In the genomic region with DNA sequence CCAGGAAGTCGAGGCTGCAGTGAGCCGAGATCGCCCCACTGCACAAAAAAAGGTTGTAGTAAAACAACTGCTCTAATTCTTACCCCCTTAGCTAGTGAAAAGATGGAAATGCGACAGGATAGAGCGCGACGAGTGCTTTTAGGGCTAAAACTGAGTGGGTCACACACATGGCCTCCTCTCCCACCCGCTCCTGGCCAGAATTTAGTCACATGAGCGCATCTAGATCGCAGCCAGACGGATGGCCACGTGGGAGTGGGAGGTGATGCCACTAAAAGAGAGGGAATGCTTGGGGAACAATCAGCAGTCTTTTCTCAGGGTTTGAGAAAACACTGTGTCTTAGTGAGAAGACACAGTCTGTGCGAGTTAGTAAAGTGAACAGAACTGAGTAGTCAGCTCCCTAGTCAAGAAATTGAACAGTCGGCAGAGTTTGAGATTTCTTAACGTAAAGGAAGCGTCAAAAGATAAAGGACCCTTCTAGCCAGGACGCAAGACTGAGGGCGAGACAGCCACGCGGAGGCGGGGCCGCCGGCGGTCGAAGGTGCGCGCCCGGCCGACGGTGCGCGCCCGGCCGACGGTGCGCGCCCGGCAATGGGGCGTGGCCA, we compare ENCODE assay signal across 2 cellular contexts.
TF ChIP-seq lines count a peak whose summit lies in the region.

No MANE protein-coding gene starts in this region.

TF ChIP-seq in A549, 52 proteins besides CTCF, POLR2A, EP300 and RAD21 (continued from another document):
- TF ChIP-seq, protein P1, sequence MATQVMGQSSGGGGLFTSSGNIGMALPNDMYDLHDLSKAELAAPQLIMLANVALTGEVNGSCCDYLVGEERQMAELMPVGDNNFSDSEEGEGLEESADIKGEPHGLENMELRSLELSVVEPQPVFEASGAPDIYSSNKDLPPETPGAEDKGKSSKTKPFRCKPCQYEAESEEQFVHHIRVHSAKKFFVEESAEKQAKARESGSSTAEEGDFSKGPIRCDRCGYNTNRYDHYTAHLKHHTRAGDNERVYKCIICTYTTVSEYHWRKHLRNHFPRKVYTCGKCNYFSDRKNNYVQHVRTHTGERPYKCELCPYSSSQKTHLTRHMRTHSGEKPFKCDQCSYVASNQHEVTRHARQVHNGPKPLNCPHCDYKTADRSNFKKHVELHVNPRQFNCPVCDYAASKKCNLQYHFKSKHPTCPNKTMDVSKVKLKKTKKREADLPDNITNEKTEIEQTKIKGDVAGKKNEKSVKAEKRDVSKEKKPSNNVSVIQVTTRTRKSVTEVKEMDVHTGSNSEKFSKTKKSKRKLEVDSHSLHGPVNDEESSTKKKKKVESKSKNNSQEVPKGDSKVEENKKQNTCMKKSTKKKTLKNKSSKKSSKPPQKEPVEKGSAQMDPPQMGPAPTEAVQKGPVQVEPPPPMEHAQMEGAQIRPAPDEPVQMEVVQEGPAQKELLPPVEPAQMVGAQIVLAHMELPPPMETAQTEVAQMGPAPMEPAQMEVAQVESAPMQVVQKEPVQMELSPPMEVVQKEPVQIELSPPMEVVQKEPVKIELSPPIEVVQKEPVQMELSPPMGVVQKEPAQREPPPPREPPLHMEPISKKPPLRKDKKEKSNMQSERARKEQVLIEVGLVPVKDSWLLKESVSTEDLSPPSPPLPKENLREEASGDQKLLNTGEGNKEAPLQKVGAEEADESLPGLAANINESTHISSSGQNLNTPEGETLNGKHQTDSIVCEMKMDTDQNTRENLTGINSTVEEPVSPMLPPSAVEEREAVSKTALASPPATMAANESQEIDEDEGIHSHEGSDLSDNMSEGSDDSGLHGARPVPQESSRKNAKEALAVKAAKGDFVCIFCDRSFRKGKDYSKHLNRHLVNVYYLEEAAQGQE (IDR thresholded peaks at IDR 0.05) = no peak
- no peak for TF ChIP-seq CBX2 (IDR thresholded peaks at IDR 0.05; ENCODE audit: borderline replicate concordance, low read depth)
- peak; percentile 65 for TF ChIP-seq USF2 (IDR thresholded peaks at IDR 0.05)

TF ChIP-seq in HEK293, 187 proteins besides CTCF, POLR2A, EP300 and RAD21 (continued from another document):
- TF ChIP-seq, protein P2, sequence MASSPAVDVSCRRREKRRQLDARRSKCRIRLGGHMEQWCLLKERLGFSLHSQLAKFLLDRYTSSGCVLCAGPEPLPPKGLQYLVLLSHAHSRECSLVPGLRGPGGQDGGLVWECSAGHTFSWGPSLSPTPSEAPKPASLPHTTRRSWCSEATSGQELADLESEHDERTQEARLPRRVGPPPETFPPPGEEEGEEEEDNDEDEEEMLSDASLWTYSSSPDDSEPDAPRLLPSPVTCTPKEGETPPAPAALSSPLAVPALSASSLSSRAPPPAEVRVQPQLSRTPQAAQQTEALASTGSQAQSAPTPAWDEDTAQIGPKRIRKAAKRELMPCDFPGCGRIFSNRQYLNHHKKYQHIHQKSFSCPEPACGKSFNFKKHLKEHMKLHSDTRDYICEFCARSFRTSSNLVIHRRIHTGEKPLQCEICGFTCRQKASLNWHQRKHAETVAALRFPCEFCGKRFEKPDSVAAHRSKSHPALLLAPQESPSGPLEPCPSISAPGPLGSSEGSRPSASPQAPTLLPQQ (tag by site-specific recombination; IDR thresholded peaks at IDR 0.05) = peak; percentile 79
